ENCODE assay signal across 32 cellular contexts in genomic region chr17:66171692-66172091, GRCh38. TPM values are rescaled to one million over a fixed set of nuclear protein-coding genes. Genes with fewer than 3 reads are reported as not detected.
"Had no signal": no experiment of that assay in that cellular context is flagged by ENCODE, and none has a peak within 500 bp of the region (broad histone marks: within the 10 kb centered on the region; RNA-seq: fewer than 3 reads in every experiment).

No MANE protein-coding gene starts in this region.

- ATAC-seq: activated CD8-positive, alpha-beta T cell treated with anti-CD3 and anti-CD28 coated beads, Interleukin-2, amount 10 ng/mL, durations not matched to agents 7 days and 5 days; Panc1 had no signal

- H3K27ac Mint-ChIP-seq: activated CD4-positive, alpha-beta T cell treated with anti-CD3 and anti-CD28 coated beads, Interleukin-2, amount 10 ng/mL, durations not matched to agents 7 days and 5 days; activated CD8-positive, alpha-beta T cell treated with anti-CD3 and anti-CD28 coated beads, Interleukin-2, amount 10 ng/mL, durations not matched to agents 7 days and 5 days; activated naive CD4-positive, alpha-beta T cell treated with anti-CD3 and anti-CD28 coated beads, Interleukin-2, amount 50 U/mL, for 24 hours; activated naive CD8-positive, alpha-beta T cell treated with anti-CD3 and anti-CD28 coated beads, Interleukin-2, amount 10 ng/mL, durations not matched to agents 7 days and 5 days; activated T-cell treated with anti-CD3 and anti-CD28 coated beads, Interleukin-2, amount 50 U/mL, for 24 hours; activated T-helper 2 cell treated with anti-CD3 and anti-CD28 coated beads, Interferon-gamma antibody, Interleukin-2, Interleukin-4, amounts not matched to agents 10 μg/mL and 5 μg/mL and 100 μg/mL, durations not matched to agents 14 hours and 24 hours and 36 hours had no signal

- H3K4me3 Mint-ChIP-seq: activated CD4-positive, alpha-beta T cell treated with anti-CD3 and anti-CD28 coated beads, Interleukin-2, amount 10 ng/mL, durations not matched to agents 7 days and 5 days; activated CD8-positive, alpha-beta T cell treated with anti-CD3 and anti-CD28 coated beads, Interleukin-2, amount 10 ng/mL, durations not matched to agents 7 days and 5 days; activated naive CD4-positive, alpha-beta T cell treated with anti-CD3 and anti-CD28 coated beads, Interleukin-2, amount 50 U/mL, for 24 hours; activated naive CD8-positive, alpha-beta T cell treated with anti-CD3 and anti-CD28 coated beads, Interleukin-2, amount 10 ng/mL, durations not matched to agents 7 days and 5 days; activated T-cell treated with anti-CD3 and anti-CD28 coated beads, Interleukin-2, amount 50 U/mL, for 24 hours had no signal

- H3K27me3 ChIP-seq: ascending aorta had no signal

- H3K4me3 ChIP-seq: ascending aorta had no signal

- H3K27me3 Mint-ChIP-seq: activated CD4-positive, alpha-beta T cell treated with anti-CD3 and anti-CD28 coated beads, Interleukin-2, amount 10 ng/mL, durations not matched to agents 7 days and 5 days; activated naive CD4-positive, alpha-beta T cell treated with anti-CD3 and anti-CD28 coated beads, Interleukin-2, amount 50 U/mL, for 24 hours; activated naive CD8-positive, alpha-beta T cell treated with anti-CD3 and anti-CD28 coated beads, Interleukin-2, amount 10 ng/mL, durations not matched to agents 7 days and 5 days; activated T-cell treated with anti-CD3 and anti-CD28 coated beads, Interleukin-2, amount 50 U/mL, for 24 hours had no signal

- DNase-seq: activated CD4-positive, alpha-beta T cell treated with anti-CD3 and anti-CD28 coated beads, Interleukin-2, amount 10 ng/mL, durations not matched to agents 7 days and 5 days; activated CD4-positive, alpha-beta T cell treated with anti-CD3 and anti-CD28 coated beads, Interleukin-2, amount 50 U/mL, for 48 hours; activated CD8-positive, alpha-beta T cell treated with anti-CD3 and anti-CD28 coated beads, Interleukin-2, amount 10 ng/mL, durations not matched to agents 7 days and 5 days; activated gamma-delta T cell; activated naive CD4-positive, alpha-beta T cell treated with Interleukin-2 at 50 U/mL for 16 hours; activated naive CD8-positive, alpha-beta T cell treated with anti-CD3 and anti-CD28 coated beads, Interleukin-2, amount 10 ng/mL, durations not matched to agents 7 days and 5 days; activated T-cell treated with anti-CD3 and anti-CD28 coated beads, Interleukin-2, amount 50 U/mL, for 24 hours; amygdala; caudate nucleus; cerebellar nuclear complex; NCI-H1092 treated with DMSO at 0.1 percent for 48 hours; NCI-H1417; NCI-H146; NCI-H187; NCI-H2029 treated with DMSO at 0.1 percent for 48 hours; NCI-H2107; NCI-H2171; NCI-H510A; NCI-H526; NCI-H748 treated with DMSO at 0.1 percent for 48 hours; NK-92 treated with Interleukin-12 subunit alpha and Interleukin-12 subunit beta, amount 100 ng/mL, for 24 hours; OCI-M1; RPMI8226; SW 1271; T-helper 1 cell; T-helper 2 cell; T-helper 9 cell had no signal

- H3K4me1 ChIP-seq: ascending aorta had no signal

- H3K4me1 Mint-ChIP-seq: activated CD4-positive, alpha-beta T cell treated with anti-CD3 and anti-CD28 coated beads, Interleukin-2, amount 10 ng/mL, durations not matched to agents 7 days and 5 days; activated naive CD4-positive, alpha-beta T cell treated with anti-CD3 and anti-CD28 coated beads, Interleukin-2, amount 50 U/mL, for 24 hours; activated naive CD8-positive, alpha-beta T cell treated with anti-CD3 and anti-CD28 coated beads, Interleukin-2, amount 10 ng/mL, durations not matched to agents 7 days and 5 days had no signal

- H3K27ac ChIP-seq: ascending aorta had no signal

- H3K9me3 Mint-ChIP-seq: activated CD4-positive, alpha-beta T cell treated with anti-CD3 and anti-CD28 coated beads, Interleukin-2, amount 10 ng/mL, durations not matched to agents 7 days and 5 days; activated naive CD4-positive, alpha-beta T cell treated with anti-CD3 and anti-CD28 coated beads, Interleukin-2, amount 50 U/mL, for 24 hours; activated naive CD8-positive, alpha-beta T cell treated with anti-CD3 and anti-CD28 coated beads, Interleukin-2, amount 10 ng/mL, durations not matched to agents 7 days and 5 days; activated T-cell treated with anti-CD3 and anti-CD28 coated beads, Interleukin-2, amount 50 U/mL, for 24 hours; activated T-helper 2 cell treated with anti-CD3 and anti-CD28 coated beads, Interferon-gamma antibody, Interleukin-2, Interleukin-4, amounts not matched to agents 10 μg/mL and 5 μg/mL and 100 μg/mL, durations not matched to agents 14 hours and 24 hours and 36 hours had no signal

- H3K9me3 ChIP-seq: ascending aorta had no signal

- H3K36me3 Mint-ChIP-seq: activated naive CD4-positive, alpha-beta T cell treated with anti-CD3 and anti-CD28 coated beads, Interleukin-2, amount 50 U/mL, for 24 hours; activated naive CD8-positive, alpha-beta T cell treated with anti-CD3 and anti-CD28 coated beads, Interleukin-2, amount 10 ng/mL, durations not matched to agents 7 days and 5 days had no signal

RNA-seq across cellular contexts. Expression of gene APOH, which starts 57.5 kb away (rescaled TPM):
- total RNA-seq: activated CD4-positive, alpha-beta T cell treated with anti-CD3 and anti-CD28 coated beads, Interleukin-2, amount 10 ng/mL, durations not matched to agents 7 days and 5 days; activated CD8-positive, alpha-beta T cell treated with anti-CD3 and anti-CD28 coated beads, Interleukin-2, amount 10 ng/mL, durations not matched to agents 7 days and 5 days; activated naive CD8-positive, alpha-beta T cell treated with anti-CD3 and anti-CD28 coated beads, Interleukin-2, amount 10 ng/mL, durations not matched to agents 7 days and 5 days; activated T-helper 2 cell treated with anti-CD3 and anti-CD28 coated beads, Interferon-gamma antibody, Interleukin-2, Interleukin-4, amounts not matched to agents 10 μg/mL and 5 μg/mL and 100 μg/mL, durations not matched to agents 14 hours and 24 hours and 36 hours; M059J had no signal
